In genomic region chr7:992742-993607, GRCh38 we compare ENCODE assay signal across 1 cellular context.
A peak's percentile ranks its signal among the peaks of the same experiment; 100 is the strongest.
TF ChIP-seq lines count a peak whose summit lies in the region.

No MANE protein-coding gene starts in this region.

TF ChIP-seq in SK-N-SH, 30 proteins besides CTCF, POLR2A, EP300 and RAD21 (continued from another document):
- TF ChIP-seq TAF1 (IDR thresholded peaks at IDR 0.05; ENCODE audit: borderline replicate concordance, low read depth, low read length) (0 out of 2 replicates have a peak, but pooled peaks have one; percentile 33), SMC3 (IDR thresholded peaks at IDR 0.05; ENCODE audit: low read depth, low read length) (peak; percentile 100), MEF2A (IDR thresholded peaks at IDR 0.05; ENCODE audit: borderline replicate concordance, low read depth) (no peak), NRF1 (IDR thresholded peaks at IDR 0.05; ENCODE audit: low read depth, low read length) (peak; percentile 50; the same call in 1 of the 2 replicates)
